10 cellular contexts compared by ENCODE assay signal in genomic region chr2:105926960-105927678, GRCh38.
A peak's percentile ranks its signal among the peaks of the same experiment; 100 is the strongest.
DNase-seq lines count a peak whose midpoint lies in the region; ATAC-seq and TF ChIP-seq lines count a peak whose summit lies in the region.
"Had no signal": no experiment of that assay in that cellular context is flagged by ENCODE, and none has a peak within 500 bp of the region (broad histone marks: within the 10 kb centered on the region; RNA-seq: fewer than 3 reads in every experiment).

No MANE protein-coding gene starts in this region.

- H3K4me1 Mint-ChIP-seq in WTC11 = peaks cover 3% of the 10 kb centered on the region; the same call in 1 of the 2 replicates
- peaks cover 57% of the 10 kb centered on the region for H3K4me1 Mint-ChIP-seq in activated naive CD4-positive, alpha-beta T cell treated with anti-CD3 and anti-CD28 coated beads, Interleukin-2, amount 10 ng/mL, durations not matched to agents 7 days and 5 days
- H3K4me1 Mint-ChIP-seq: GM23338 had no signal

- H3K36me3 Mint-ChIP-seq in WTC11 = peaks cover 2% of the 10 kb centered on the region; the same call in 1 of the 2 replicates
- H3K36me3 Mint-ChIP-seq in activated naive CD4-positive, alpha-beta T cell treated with anti-CD3 and anti-CD28 coated beads, Interleukin-2, amount 10 ng/mL, durations not matched to agents 7 days and 5 days = peaks cover 10% of the 10 kb centered on the region

- H3K4me2 ChIP-seq in DND-41 (ENCODE audit: insufficient read depth, low read length) = no peak overlapping the region
- H3K4me2 ChIP-seq: GM23338 had no signal

- no peak overlapping the region for H3K27ac ChIP-seq in DND-41 (ENCODE audit: low read length)
- H3K27ac ChIP-seq: BLaER1 treated with 17β-estradiol and CSF1 and Interleukin-3, amounts not matched to agents 10 nM and 100 nM had no signal

- H3K79me2 ChIP-seq in DND-41 (ENCODE audit: insufficient read depth, low read length) = no peaks in the 10 kb centered on the region

- no peaks in the 10 kb centered on the region for H3K27me3 ChIP-seq in DND-41 (ENCODE audit: insufficient read depth, low read length, poor library complexity)
- H3K27me3 ChIP-seq: BLaER1 treated with 17β-estradiol and CSF1 and Interleukin-3, amounts not matched to agents 10 nM and 100 nM had no signal

- ATAC-seq in DND-41 (ENCODE audit: insufficient read depth, low read depth) = peak; percentile 79
- ATAC-seq in WTC11 = no peak
- no peak for ATAC-seq in GM21447 (IDR thresholded peaks at IDR 0.05; ENCODE audit: unreplicated experiment)
- ATAC-seq: GM23338 had no signal

- H3K4me1 ChIP-seq in DND-41 (ENCODE audit: insufficient read depth, low read length) = peaks cover 7% of the 10 kb centered on the region
- H3K4me1 ChIP-seq: BLaER1 treated with 17β-estradiol and CSF1 and Interleukin-3, amounts not matched to agents 10 nM and 100 nM had no signal

- H3K4me3 ChIP-seq in DND-41 (ENCODE audit: low read depth in 1 of 2, low read length in 2 of 2) = no peak overlapping the region
- H3K4me3 ChIP-seq: BLaER1 treated with 17β-estradiol and CSF1 and Interleukin-3, amounts not matched to agents 10 nM and 100 nM; GM23338 had no signal

- no peak overlapping the region for H3K4me3 Mint-ChIP-seq in WTC11
- no peak overlapping the region for H3K4me3 Mint-ChIP-seq in activated naive CD4-positive, alpha-beta T cell treated with anti-CD3 and anti-CD28 coated beads, Interleukin-2, amount 10 ng/mL, durations not matched to agents 7 days and 5 days
- H3K4me3 Mint-ChIP-seq: GM23338 had no signal

- H3K27me3 Mint-ChIP-seq in WTC11 (ENCODE audit: low read depth) = no peaks in the 10 kb centered on the region
- no peaks in the 10 kb centered on the region for H3K27me3 Mint-ChIP-seq in activated naive CD4-positive, alpha-beta T cell treated with anti-CD3 and anti-CD28 coated beads, Interleukin-2, amount 10 ng/mL, durations not matched to agents 7 days and 5 days

- no peaks in the 10 kb centered on the region for H3K36me3 ChIP-seq in DND-41 (ENCODE audit: insufficient read depth, low read length)
- H3K36me3 ChIP-seq: BLaER1 treated with 17β-estradiol and CSF1 and Interleukin-3, amounts not matched to agents 10 nM and 100 nM had no signal

- H3K9me3 ChIP-seq in DND-41 (ENCODE audit: insufficient read depth, low read length, severe bottlenecking) = no peaks in the 10 kb centered on the region

- no peak overlapping the region for H3K27ac Mint-ChIP-seq in WTC11
- H3K27ac Mint-ChIP-seq in activated naive CD4-positive, alpha-beta T cell treated with anti-CD3 and anti-CD28 coated beads, Interleukin-2, amount 10 ng/mL, durations not matched to agents 7 days and 5 days = peak overlapping the region; percentile 89
- H3K27ac Mint-ChIP-seq: GM23338 had no signal

- H4K20me1 ChIP-seq in DND-41 (ENCODE audit: insufficient read depth, low read length) = no peaks in the 10 kb centered on the region
- H4K20me1 ChIP-seq: BLaER1 treated with 17β-estradiol and CSF1 and Interleukin-3, amounts not matched to agents 10 nM and 100 nM had no signal

- no peak overlapping the region for H2AFZ ChIP-seq in DND-41 (ENCODE audit: low read depth, low read length)
- H2AFZ ChIP-seq: GM23338 had no signal

- POLR2A ChIA-PET in WTC11 (lab: Charles Lee) = interaction anchor here (0.8 kb wide), 1 partner anchor 34 kb away, joined by 3 read pairs; no protein-coding TSS in a partner anchor

- CTCF ChIA-PET in WTC11 (lab: Charles Lee) = no interaction called here
- CTCF ChIA-PET in activated naive CD4-positive, alpha-beta T cell treated with anti-CD3 and anti-CD28 coated beads, Interleukin-2, amount 10 ng/mL, durations not matched to agents 7 days and 5 days (lab: Charles Lee) = interaction anchor here (0.7 to 1.3 kb wide), 2 partner anchors 14 to 179 kb away, joined by 3 to 4 read pairs; no protein-coding TSS in a partner anchor

- DNase-seq in DND-41 (peak; percentile 63), WTC11 (ENCODE audit: low spot score) (no peak), NCI-H2171 (lab: John Stamatoyannopoulos, UW) (no peak), AG08395 (ENCODE audit: low spot score) (no peak), NCI-H2107 (lab: John Stamatoyannopoulos, UW) (no peak)
- peak; percentile 81 for DNase-seq in activated naive CD4-positive, alpha-beta T cell treated with anti-CD3 and anti-CD28 coated beads, Interleukin-2, amount 10 ng/mL, durations not matched to agents 7 days and 5 days
- DNase-seq in stimulated activated CD4-positive, alpha-beta T cell treated with anti-CD3 and anti-CD28 coated beads, Interleukin-1b, Interleukin-23, amount 100 ng/mL, for 48 hours = peak; percentile 49

- H3K9me3 Mint-ChIP-seq in WTC11 = peaks cover 3% of the 10 kb centered on the region
- H3K9me3 Mint-ChIP-seq in activated naive CD4-positive, alpha-beta T cell treated with anti-CD3 and anti-CD28 coated beads, Interleukin-2, amount 10 ng/mL, durations not matched to agents 7 days and 5 days = peaks cover 8% of the 10 kb centered on the region
- H3K9me3 Mint-ChIP-seq: GM23338 had no signal

- TF ChIP-seq CTCF in DND-41 (IDR thresholded peaks at IDR 0.05; ENCODE audit: borderline replicate concordance, extremely low read depth, low read length, poor library complexity, severe bottlenecking) = no peak
- no peak for TF ChIP-seq CTCF in WTC11 (IDR thresholded peaks at IDR 0.05)

- no peak overlapping the region for H3K9ac ChIP-seq in DND-41 (ENCODE audit: low read depth, low read length)
- H3K9ac ChIP-seq: BLaER1 treated with 17β-estradiol and CSF1 and Interleukin-3, amounts not matched to agents 10 nM and 100 nM had no signal

TF ChIP-seq in WTC11, 78 proteins besides CTCF, POLR2A, EP300 and RAD21:
- TF ChIP-seq ZNF121 (CRISPR knock-in tag; IDR thresholded peaks at IDR 0.05) (no peak), GABPB1 (CRISPR knock-in tag; IDR thresholded peaks at IDR 0.05) (0 out of 2 replicates have a peak, but pooled peaks have one; percentile 28), RORB (CRISPR knock-in tag; IDR thresholded peaks at IDR 0.05) (no peak), FOXP1 (CRISPR knock-in tag; IDR thresholded peaks at IDR 0.05; ENCODE audit: borderline replicate concordance) (no peak), ARID4B (CRISPR knock-in tag; IDR thresholded peaks at IDR 0.05; ENCODE audit: borderline replicate concordance) (no peak), MYBL2 (CRISPR knock-in tag; IDR thresholded peaks at IDR 0.05) (no peak), ZNF281 (CRISPR knock-in tag; IDR thresholded peaks at IDR 0.05) (no peak)

Comparison
In these comparisons a context has a peak if more than half of its experiments do, and no peak if none do; other contexts are left out.
1. DNase-seq: peak in DND-41 (single experiment), activated naive CD4-positive, alpha-beta T cell treated with anti-CD3 and anti-CD28 coated beads, Interleukin-2, amount 10 ng/mL, durations not matched to agents 7 days and 5 days (single experiment) and stimulated activated CD4-positive, alpha-beta T cell treated with anti-CD3 and anti-CD28 coated beads, Interleukin-1b, Interleukin-23, amount 100 ng/mL, for 48 hours (single experiment); none in WTC11 (single experiment), NCI-H2171 (single experiment), AG08395 (single experiment) and NCI-H2107 (single experiment).